10 cellular contexts compared by ENCODE assay signal in genomic region chr14:103117499-103117898, GRCh38. TPM values are rescaled to one million over a fixed set of nuclear protein-coding genes. Genes with fewer than 3 reads are reported as not detected.
"Had no signal": no experiment of that assay in that cellular context is flagged by ENCODE, and none has a peak within 500 bp of the region (broad histone marks: within the 10 kb centered on the region; RNA-seq: fewer than 3 reads in every experiment).

No MANE protein-coding gene starts in this region.

RNA-seq across cellular contexts. Expression of gene TNFAIP2, which starts 5.8 kb away (rescaled TPM):
- total RNA-seq: OCI-LY7 had no signal
- polyA plus RNA-seq: IgD-negative memory B cell had no signal

RNA-seq across cellular contexts. Expression of gene EXOC3L4, which starts 23.0 kb away (rescaled TPM):
- total RNA-seq: MCF 10A, OCI-LY7, RPMI7951, SJCRH30 had no signal
- polyA plus RNA-seq: IgD-negative memory B cell had no signal

RNA-seq across cellular contexts. Expression of gene LBHD2, which starts 33.5 kb away (rescaled TPM):
- total RNA-seq: HT-29, LHCN-M2, MCF 10A, OCI-LY7, PC-3, Peyer's patch, Right ventricle myocardium inferior, RPMI7951, SJCRH30 had no signal
- polyA plus RNA-seq: IgD-negative memory B cell had no signal
